ENCODE assay signal across 19 cellular contexts in genomic region chr12:46110928-46111699, GRCh38.
DNase-seq lines count a peak whose midpoint lies in the region; ATAC-seq and TF ChIP-seq lines count a peak whose summit lies in the region.
"Had no signal": no experiment of that assay in that cellular context is flagged by ENCODE, and none has a peak within 500 bp of the region (broad histone marks: within the 10 kb centered on the region; RNA-seq: fewer than 3 reads in every experiment).

No MANE protein-coding gene starts in this region.

- POLR2A ChIA-PET in AG04450 (lab: Yijun Ruan, JAX): no interaction called here

- CTCF ChIA-PET in AG04450 (lab: Charles Lee): interaction anchor here (0.6 to 2.8 kb wide), 4 partner anchors 8 to 1517 kb away, joined by 3 to 17 read pairs (median 3); no protein-coding TSS in a partner anchor

- no peaks in the 10 kb centered on the region for H3K36me3 ChIP-seq in gastroesophageal sphincter
- H3K36me3 ChIP-seq: cardiac muscle cell, vagina had no signal

- H3K4me1 ChIP-seq in gastroesophageal sphincter: no peaks in the 10 kb centered on the region
- H3K4me1 ChIP-seq: vagina had no signal

- no peak for TF ChIP-seq POLR2A in gastroesophageal sphincter (IDR thresholded peaks at IDR 0.05)

- no peak for TF ChIP-seq EP300 in gastroesophageal sphincter (IDR thresholded peaks at IDR 0.05)

- WGBS in gastroesophageal sphincter (ENCODE audit: low coverage in 1 of 2), 2 donors: 50% methylated on average over 1 of the region's 1 CpG; no CpG with 5 or more reads in 1 of the 2 donors

- H3K4me3 ChIP-seq in AG04450 (ENCODE audit: low read depth, low read length): no peak overlapping the region
- no peak overlapping the region for H3K4me3 ChIP-seq in gastroesophageal sphincter
- H3K4me3 ChIP-seq: cardiac muscle cell, vagina had no signal

- ATAC-seq in GM18868 (IDR thresholded peaks at IDR 0.05; ENCODE audit: unreplicated experiment): peak; percentile 29
- peak; percentile 91 for ATAC-seq in esophagus mucosa
- ATAC-seq in GM21515 (IDR thresholded peaks at IDR 0.05; ENCODE audit: unreplicated experiment): no peak
- no peak for ATAC-seq in gastroesophageal sphincter
- ATAC-seq: natural killer cell treated with Interleukin-12 subunit alpha and Interleukin-12 subunit beta and Interleukin-15 and Interleukin-18, amount 100 ng/mL, for 72 hours; T-cell had no signal

- H3K9me3 ChIP-seq in AG04450 (ENCODE audit: control insufficient read depth, insufficient read depth, low read length): no peaks in the 10 kb centered on the region
- peaks cover 0 to 8% (median 0%) of the 10 kb centered on the region in 3 donors for H3K9me3 ChIP-seq in gastroesophageal sphincter
- H3K9me3 ChIP-seq: vagina had no signal

- TF ChIP-seq CTCF in AG04450 (IDR thresholded peaks at IDR 0.05; ENCODE audit: low read depth, low read length): peak; percentile 37; the same call in 1 of the 2 replicates
- no peak for TF ChIP-seq CTCF in gastroesophageal sphincter (IDR thresholded peaks at IDR 0.05)

- peaks cover 2% of the 10 kb centered on the region for H3K27me3 ChIP-seq in AG04450 (ENCODE audit: control insufficient read depth, insufficient read depth, low read length)
- no peaks in the 10 kb centered on the region for H3K27me3 ChIP-seq in gastroesophageal sphincter
- H3K27me3 ChIP-seq: cardiac muscle cell, vagina had no signal

- H3K27ac ChIP-seq in AG04450 (ENCODE audit: low read depth, low read length) (no peak overlapping the region), gastroesophageal sphincter (no peak overlapping the region)
- H3K27ac ChIP-seq: cardiac muscle cell, vagina had no signal

- DNase-seq in AG04450 (ENCODE audit: low read depth, low spot score): no peak
- DNase-seq in M059J (ENCODE audit: low read depth): peak; percentile 15
- DNase-seq in NCI-H1436 treated with DMSO at 0.1 percent for 48 hours (lab: John Stamatoyannopoulos, UW): no peak
- no peak for DNase-seq in stimulated activated naive CD4-positive, alpha-beta T cell treated with Interleukin-2 at 50 U/mL for 16 hours (lab: John Stamatoyannopoulos, UW)
- DNase-seq: activated CD4-positive, alpha-beta T cell treated with anti-CD3 and anti-CD28 coated beads, Interleukin-2, amount 50 U/mL, for 4 hours; AML-193; GF-D8; H7; kidney; MV-4-11; NCI-H82; T-cell had no signal

Comparison
In these comparisons a context has a peak if more than half of its experiments do, and no peak if none do; other contexts are left out.
1. ATAC-seq: peak in GM18868 (single experiment) and esophagus mucosa (single experiment); none in GM21515 (single experiment) and gastroesophageal sphincter (single experiment).